35 cellular contexts compared by ENCODE assay signal in genomic region chr14:64246688-64247087, GRCh38. TPM values are rescaled to one million over a fixed set of nuclear protein-coding genes. Genes with fewer than 3 reads are reported as not detected.
"Had no signal": no experiment of that assay in that cellular context is flagged by ENCODE, and none has a peak within 500 bp of the region (broad histone marks: within the 10 kb centered on the region; RNA-seq: fewer than 3 reads in every experiment).

No MANE protein-coding gene starts in this region.

- H3K4me1 Mint-ChIP-seq: activated CD4-positive, alpha-beta T cell treated with anti-CD3 and anti-CD28 coated beads, Interleukin-2, amount 10 ng/mL, durations not matched to agents 7 days and 5 days; activated CD8-positive, alpha-beta memory T cell treated with anti-CD3 and anti-CD28 coated beads, Interleukin-2, amount 10 ng/mL, durations not matched to agents 7 days and 5 days; activated naive CD4-positive, alpha-beta T cell treated with anti-CD3 and anti-CD28 coated beads, Interleukin-2, amount 50 U/mL, for 24 hours; activated naive CD8-positive, alpha-beta T cell treated with anti-CD3 and anti-CD28 coated beads for 36 hours; activated naive CD8-positive, alpha-beta T cell treated with anti-CD3 and anti-CD28 coated beads, Interleukin-2, amount 50 U/mL, for 24 hours had no signal

- ATAC-seq: activated CD8-positive, alpha-beta memory T cell treated with anti-CD3 and anti-CD28 coated beads, Interleukin-2, amount 10 ng/mL, durations not matched to agents 7 days and 5 days; activated CD8-positive, alpha-beta T cell treated with anti-CD3 and anti-CD28 coated beads, Interleukin-2, amount 10 ng/mL, durations not matched to agents 7 days and 5 days; activated naive CD8-positive, alpha-beta T cell treated with anti-CD3 and anti-CD28 coated beads, Interleukin-2, amount 50 U/mL, for 24 hours; foreskin keratinocyte; gastrocnemius medialis; heart left ventricle; T-helper 17 cell had no signal

- H3K36me3 ChIP-seq: adrenal gland, breast epithelium, cardiac muscle cell, colonic mucosa, esophagus muscularis mucosa, gastrocnemius medialis, heart left ventricle had no signal

- H3K9me3 ChIP-seq: adrenal gland, breast epithelium, colonic mucosa, esophagus muscularis mucosa, gastrocnemius medialis, heart left ventricle had no signal

- H3K9me3 Mint-ChIP-seq: activated CD4-positive, alpha-beta T cell treated with anti-CD3 and anti-CD28 coated beads, Interleukin-2, amount 10 ng/mL, durations not matched to agents 7 days and 5 days; activated naive CD4-positive, alpha-beta T cell treated with anti-CD3 and anti-CD28 coated beads, Interleukin-2, amount 50 U/mL, for 24 hours; activated naive CD8-positive, alpha-beta T cell treated with anti-CD3 and anti-CD28 coated beads for 36 hours; activated naive CD8-positive, alpha-beta T cell treated with anti-CD3 and anti-CD28 coated beads, Interleukin-2, amount 50 U/mL, for 24 hours; activated T-helper 1 cell treated with anti-CD3 and anti-CD28 coated beads, Interleukin-12 subunit alpha, Interleukin-12 subunit beta, Interleukin-2, Interleukin-4 antibody, amounts not matched to agents 30 ng/mL and 10 ng/mL and 1 ng/mL, durations not matched to agents 14 hours and 24 hours and 36 hours; activated T-helper 2 cell treated with anti-CD3 and anti-CD28 coated beads, Interferon-gamma antibody, Interleukin-2, Interleukin-4, amounts not matched to agents 10 μg/mL and 5 μg/mL and 100 μg/mL, durations not matched to agents 14 hours and 24 hours and 36 hours had no signal

- H3K27ac Mint-ChIP-seq: activated CD4-positive, alpha-beta T cell treated with anti-CD3 and anti-CD28 coated beads, Interleukin-2, amount 10 ng/mL, durations not matched to agents 7 days and 5 days; activated CD8-positive, alpha-beta memory T cell treated with anti-CD3 and anti-CD28 coated beads, Interleukin-2, amount 10 ng/mL, durations not matched to agents 7 days and 5 days; activated CD8-positive, alpha-beta T cell treated with anti-CD3 and anti-CD28 coated beads, Interleukin-2, amount 10 ng/mL, durations not matched to agents 7 days and 5 days; activated naive CD4-positive, alpha-beta T cell treated with anti-CD3 and anti-CD28 coated beads for 36 hours; activated naive CD4-positive, alpha-beta T cell treated with anti-CD3 and anti-CD28 coated beads, Interleukin-2, amount 50 U/mL, for 24 hours; activated naive CD8-positive, alpha-beta T cell treated with anti-CD3 and anti-CD28 coated beads for 36 hours; activated naive CD8-positive, alpha-beta T cell treated with anti-CD3 and anti-CD28 coated beads, Interleukin-2, amount 50 U/mL, for 24 hours; activated T-helper 1 cell treated with anti-CD3 and anti-CD28 coated beads, Interleukin-12 subunit alpha, Interleukin-12 subunit beta, Interleukin-2, Interleukin-4 antibody, amounts not matched to agents 30 ng/mL and 10 ng/mL and 1 ng/mL, durations not matched to agents 14 hours and 24 hours and 36 hours; activated T-helper 2 cell treated with anti-CD3 and anti-CD28 coated beads, Interferon-gamma antibody, Interleukin-2, Interleukin-4, amounts not matched to agents 10 μg/mL and 5 μg/mL and 100 μg/mL, durations not matched to agents 14 hours and 24 hours and 36 hours; brain; T-helper 17 cell had no signal

- H3K4me1 ChIP-seq: breast epithelium, colonic mucosa, foreskin keratinocyte, gastrocnemius medialis had no signal

- H3K4me3 Mint-ChIP-seq: activated CD4-positive, alpha-beta T cell treated with anti-CD3 and anti-CD28 coated beads, Interleukin-2, amount 10 ng/mL, durations not matched to agents 7 days and 5 days; activated CD8-positive, alpha-beta memory T cell treated with anti-CD3 and anti-CD28 coated beads, Interleukin-2, amount 10 ng/mL, durations not matched to agents 7 days and 5 days; activated CD8-positive, alpha-beta T cell treated with anti-CD3 and anti-CD28 coated beads, Interleukin-2, amount 10 ng/mL, durations not matched to agents 7 days and 5 days; activated naive CD4-positive, alpha-beta T cell treated with anti-CD3 and anti-CD28 coated beads for 36 hours; activated naive CD4-positive, alpha-beta T cell treated with anti-CD3 and anti-CD28 coated beads, Interleukin-2, amount 50 U/mL, for 24 hours; activated naive CD8-positive, alpha-beta T cell treated with anti-CD3 and anti-CD28 coated beads for 36 hours; activated naive CD8-positive, alpha-beta T cell treated with anti-CD3 and anti-CD28 coated beads, Interleukin-2, amount 50 U/mL, for 24 hours; activated T-helper 1 cell treated with anti-CD3 and anti-CD28 coated beads, Interleukin-12 subunit alpha, Interleukin-12 subunit beta, Interleukin-2, Interleukin-4 antibody, amounts not matched to agents 30 ng/mL and 10 ng/mL and 1 ng/mL, durations not matched to agents 14 hours and 24 hours and 36 hours; brain; T-helper 17 cell had no signal

- H3K27ac ChIP-seq: breast epithelium, cardiac muscle cell, colonic mucosa, epithelial cell of prostate, esophagus muscularis mucosa, foreskin keratinocyte, gastrocnemius medialis, heart left ventricle had no signal

- H3K36me3 Mint-ChIP-seq: activated CD8-positive, alpha-beta memory T cell treated with anti-CD3 and anti-CD28 coated beads, Interleukin-2, amount 10 ng/mL, durations not matched to agents 7 days and 5 days; activated naive CD8-positive, alpha-beta T cell treated with anti-CD3 and anti-CD28 coated beads for 36 hours had no signal

- H3K27me3 ChIP-seq: adrenal gland, breast epithelium, cardiac muscle cell, colonic mucosa, esophagus muscularis mucosa, foreskin keratinocyte, gastrocnemius medialis, heart left ventricle had no signal

- H3K4me3 ChIP-seq: adrenal gland, breast epithelium, cardiac muscle cell, colonic mucosa, esophagus muscularis mucosa, gastrocnemius medialis, heart left ventricle had no signal

- DNase-seq: activated CD4-positive, alpha-beta T cell treated with anti-CD3 and anti-CD28 coated beads for 1 hour; activated CD4-positive, alpha-beta T cell treated with anti-CD3 and anti-CD28 coated beads for 4 hours; activated CD4-positive, alpha-beta T cell treated with anti-CD3 and anti-CD28 coated beads, Interleukin-2, amount 10 ng/mL, durations not matched to agents 7 days and 5 days; activated CD4-positive, alpha-beta T cell treated with anti-CD3 and anti-CD28 coated beads, Interleukin-2, amount 50 U/mL, for 4 hours; activated CD4-positive, CD25-positive, alpha-beta regulatory T cell; activated CD8-positive, alpha-beta memory T cell treated with anti-CD3 and anti-CD28 coated beads, Interleukin-2, amount 10 ng/mL, durations not matched to agents 7 days and 5 days; activated CD8-positive, alpha-beta memory T cell treated with anti-CD3 and anti-CD28 coated beads, Interleukin-2, amount 50 U/mL, for 4 hours; activated CD8-positive, alpha-beta T cell treated with anti-CD3 and anti-CD28 coated beads, Interleukin-2, amount 10 ng/mL, durations not matched to agents 7 days and 5 days; activated effector memory CD4-positive, alpha-beta T cell treated with anti-CD3 and anti-CD28 coated beads, Interleukin-2, amount 50 U/mL, for 16 hours; activated naive CD4-positive, alpha-beta T cell treated with anti-CD3 and anti-CD28 coated beads for 36 hours; activated naive CD8-positive, alpha-beta T cell treated with anti-CD3 and anti-CD28 coated beads for 36 hours; activated naive CD8-positive, alpha-beta T cell treated with anti-CD3 and anti-CD28 coated beads, Interleukin-2, amount 50 U/mL, for 24 hours; activated T-cell treated with anti-CD3 and anti-CD28 coated beads, Interleukin-2, amount 50 U/mL, for 1 hour; activated T-cell treated with anti-CD3 and anti-CD28 coated beads, Interleukin-2, amount 50 U/mL, for 48 hours; amygdala; aorta; central memory CD4-positive, alpha-beta T cell; cerebellar nuclear complex; colonic mucosa; effector memory CD4-positive, alpha-beta T cell; foreskin keratinocyte; gastrocnemius medialis; glutamatergic neuron; heart left ventricle; T-helper 1 cell; T-helper 17 cell had no signal

RNA-seq across cellular contexts. Expression of gene ESR2, which starts 47.5 kb away (rescaled TPM):
- total RNA-seq: activated CD4-positive, alpha-beta T cell treated with anti-CD3 and anti-CD28 coated beads, Interleukin-2, amount 10 ng/mL, durations not matched to agents 7 days and 5 days had no signal
- polyA plus RNA-seq: aorta, foreskin keratinocyte had no signal
